In genomic region chr7:6536262-6536770, GRCh38 we compare ENCODE assay signal across 10 cellular contexts. TPM values are rescaled to one million over a fixed set of nuclear protein-coding genes. Genes with fewer than 3 reads are reported as not detected.
DNase-seq lines count a peak whose midpoint lies in the region; ATAC-seq and TF ChIP-seq lines count a peak whose summit lies in the region.
"Had no signal": no experiment of that assay in that cellular context is flagged by ENCODE, and none has a peak within 500 bp of the region (broad histone marks: within the 10 kb centered on the region; RNA-seq: fewer than 3 reads in every experiment).

No MANE protein-coding gene starts in this region.

- H3K4me1 Mint-ChIP-seq in activated naive CD8-positive, alpha-beta T cell treated with anti-CD3 and anti-CD28 coated beads for 36 hours, result peaks cover 13% of the 10 kb centered on the region

- no peaks in the 10 kb centered on the region for H3K36me3 ChIP-seq in cardiac muscle cell
- H3K36me3 ChIP-seq in mesenchymal stem cell (ENCODE audit: control insufficient read depth in 1 of 2, insufficient read depth in 2 of 2, low read depth in 1 of 2, low read length in 2 of 2), result no peaks in the 10 kb centered on the region
- H3K36me3 ChIP-seq in upper lobe of right lung, result no peaks in the 10 kb centered on the region

- no peak overlapping the region for H2BK120ac ChIP-seq in mesenchymal stem cell (ENCODE audit: low read depth, low read length)

- H3K27me3 ChIP-seq in cardiac muscle cell (peaks cover 33% of the 10 kb centered on the region), mesenchymal stem cell (ENCODE audit: control insufficient read depth in 1 of 2, insufficient read depth in 1 of 2, low read length in 2 of 2) (peaks cover 65 to 72% of the 10 kb centered on the region in 2 experiments), upper lobe of right lung (peaks cover 55% of the 10 kb centered on the region)

- peak overlapping the region; percentile 75 for H3K4me2 ChIP-seq in mesenchymal stem cell (ENCODE audit: low read length, poor library complexity, severe bottlenecking)

- H3K4me3 Mint-ChIP-seq in activated naive CD8-positive, alpha-beta T cell treated with anti-CD3 and anti-CD28 coated beads for 36 hours, result no peak overlapping the region
- H3K4me3 Mint-ChIP-seq: central memory CD8-positive, alpha-beta T cell had no signal

- no peak overlapping the region for H2AFZ ChIP-seq in mesenchymal stem cell (ENCODE audit: low read depth, low read length)

- H2BK12ac ChIP-seq in mesenchymal stem cell (ENCODE audit: low read length in 2 of 2), result no peak overlapping the region

- no peak overlapping the region for H4K8ac ChIP-seq in mesenchymal stem cell (ENCODE audit: low read length)

- TF ChIP-seq CTCF in cardiac muscle cell (IDR thresholded peaks at IDR 0.05; ENCODE audit: low read depth, low read length), result no peak
- no peak for TF ChIP-seq CTCF in upper lobe of right lung (IDR thresholded peaks at IDR 0.05)

- no peak overlapping the region for H3K9ac ChIP-seq in mesenchymal stem cell (ENCODE audit: low read length)

- no peak overlapping the region for H4K91ac ChIP-seq in mesenchymal stem cell (ENCODE audit: low read length)

- H3K27ac ChIP-seq in cardiac muscle cell (no peak overlapping the region), mesenchymal stem cell (ENCODE audit: low read length, poor library complexity, severe bottlenecking) (no peak overlapping the region), upper lobe of right lung (no peak overlapping the region)

- H3K9me3 ChIP-seq in cardiac muscle cell (ENCODE audit: low read depth) (no peaks in the 10 kb centered on the region), mesenchymal stem cell (ENCODE audit: control insufficient read depth, low read length) (no peaks in the 10 kb centered on the region), upper lobe of right lung (no peaks in the 10 kb centered on the region)

- no peaks in the 10 kb centered on the region for H3K36me3 Mint-ChIP-seq in activated naive CD8-positive, alpha-beta T cell treated with anti-CD3 and anti-CD28 coated beads for 36 hours

- no peak overlapping the region for H3K27ac Mint-ChIP-seq in activated naive CD8-positive, alpha-beta T cell treated with anti-CD3 and anti-CD28 coated beads for 36 hours

- H3K27me3 Mint-ChIP-seq in activated naive CD8-positive, alpha-beta T cell treated with anti-CD3 and anti-CD28 coated beads for 36 hours, result peaks cover 23% of the 10 kb centered on the region

- DNase-seq in cardiac muscle cell (ENCODE audit: low read depth in 1 of 2, low spot score in 1 of 2) (peak; percentile 5 to 35), Right ventricle myocardium superior (no peak), mesenchymal stem cell (no peak), upper lobe of right lung (no peak), RKO (ENCODE audit: low spot score) (no peak), mucosa of gallbladder (ENCODE audit: low spot score) (no peak)
- peak; percentile 19 for DNase-seq in activated naive CD8-positive, alpha-beta T cell treated with anti-CD3 and anti-CD28 coated beads for 36 hours

- no peak for ATAC-seq in Right ventricle myocardium superior (ENCODE audit: poor library complexity)
- peak; percentile 16 for ATAC-seq in upper lobe of right lung
- no peak for ATAC-seq in GM21360 (IDR thresholded peaks at IDR 0.05; ENCODE audit: unreplicated experiment)

- no peaks in the 10 kb centered on the region for H3K9me3 Mint-ChIP-seq in activated naive CD8-positive, alpha-beta T cell treated with anti-CD3 and anti-CD28 coated beads for 36 hours
- H3K9me3 Mint-ChIP-seq: central memory CD8-positive, alpha-beta T cell had no signal

- H3K23ac ChIP-seq in mesenchymal stem cell (ENCODE audit: low read length in 2 of 2), result no peak overlapping the region

- H3K4me1 ChIP-seq in cardiac muscle cell (ENCODE audit: low read depth), result no peaks in the 10 kb centered on the region
- H3K4me1 ChIP-seq in mesenchymal stem cell (ENCODE audit: control insufficient read depth, insufficient read depth, low read depth, low read length), result peaks cover 8% of the 10 kb centered on the region
- peaks cover 7% of the 10 kb centered on the region for H3K4me1 ChIP-seq in upper lobe of right lung

- no peak overlapping the region for H2BK15ac ChIP-seq in mesenchymal stem cell (ENCODE audit: low read depth, poor library complexity, severe bottlenecking)

- WGBS in mesenchymal stem cell, result 3% methylated on average over 33 of the region's 40 CpGs

- H3K14ac ChIP-seq in mesenchymal stem cell (ENCODE audit: low read length in 2 of 2), result no peak overlapping the region

- H3K18ac ChIP-seq in mesenchymal stem cell (ENCODE audit: low read depth in 1 of 2, low read length in 2 of 2), result no peak overlapping the region

- no peak overlapping the region for H2AK5ac ChIP-seq in mesenchymal stem cell (ENCODE audit: low read length, severe bottlenecking)

- H2BK5ac ChIP-seq in mesenchymal stem cell (ENCODE audit: low read depth, low read length, poor library complexity, severe bottlenecking), result no peak overlapping the region

- no peak overlapping the region for H3K4ac ChIP-seq in mesenchymal stem cell (ENCODE audit: low read depth in 1 of 2, low read length in 2 of 2)

- intact Hi-C loops in Right ventricle myocardium superior (cut with DNase I) (no loop called here), upper lobe of right lung (cut with DNase I) (no loop called here)

- no peaks in the 10 kb centered on the region for H3K79me1 ChIP-seq in mesenchymal stem cell (replicated peaks; ENCODE audit: low read length, poor library complexity, severe bottlenecking)

- H3K4me3 ChIP-seq in cardiac muscle cell, result peak overlapping the region; percentile 46
- H3K4me3 ChIP-seq in mesenchymal stem cell (ENCODE audit: insufficient read depth in 1 of 2, low read depth in 1 of 2, low read length in 2 of 2), result no peak overlapping the region
- H3K4me3 ChIP-seq in upper lobe of right lung, result no peak overlapping the region

RNA-seq across cellular contexts. Expression of gene GRID2IP, which starts 14.9 kb away (rescaled TPM):
- 0.07 and 0.24 TPM in 2 replicates for total RNA-seq in cardiac muscle cell
- 0.06 and 0.11 TPM in 2 replicates for polyA plus RNA-seq in cardiac muscle cell
- not detected for total RNA-seq in Right ventricle myocardium superior
- total RNA-seq in activated naive CD8-positive, alpha-beta T cell treated with anti-CD3 and anti-CD28 coated beads for 36 hours, result under 1 TPM in 1 of 2 experiments, not detected in 1; 0.06 TPM
- polyA plus RNA-seq in mesenchymal stem cell (2013, experiment 1 of 2), result not detected
- polyA plus RNA-seq in mesenchymal stem cell (2013, experiment 2 of 2), result 0.01 TPM
- total RNA-seq in upper lobe of right lung, result 0.46 TPM
- 0.86 TPM for total RNA-seq in mucosa of gallbladder
- total RNA-seq: HT1080 had no signal

RNA-seq across cellular contexts. Expression of gene ZDHHC4, which starts 40.9 kb away (rescaled TPM):
- total RNA-seq in cardiac muscle cell (51.7 and 81.3 TPM in 2 replicates), Right ventricle myocardium superior (40.8 TPM), upper lobe of right lung (54.8 TPM), mucosa of gallbladder (64.9 TPM)
- 108 and 110 TPM in 2 replicates for polyA plus RNA-seq in cardiac muscle cell
- total RNA-seq in activated naive CD8-positive, alpha-beta T cell treated with anti-CD3 and anti-CD28 coated beads for 36 hours, result 10 to 100 TPM; 31.4 to 40.2 TPM
- 48.8 TPM for polyA plus RNA-seq in mesenchymal stem cell (2013, experiment 1 of 2)
- 54.1 TPM for polyA plus RNA-seq in mesenchymal stem cell (2013, experiment 2 of 2)

RNA-seq across cellular contexts. Expression of gene KDELR2, which starts 52.4 kb away (rescaled TPM):
- total RNA-seq in cardiac muscle cell, result 46.9 and 60.4 TPM in 2 replicates
- 130 and 160 TPM in 2 replicates for polyA plus RNA-seq in cardiac muscle cell
- 41.3 TPM for total RNA-seq in Right ventricle myocardium superior
- 10 to 100 TPM; 63.0 to 67.3 TPM for total RNA-seq in activated naive CD8-positive, alpha-beta T cell treated with anti-CD3 and anti-CD28 coated beads for 36 hours
- 287 TPM for polyA plus RNA-seq in mesenchymal stem cell (2013, experiment 1 of 2)
- polyA plus RNA-seq in mesenchymal stem cell (2013, experiment 2 of 2), result 303 TPM
- total RNA-seq in upper lobe of right lung, result 116 TPM
- 188 TPM for total RNA-seq in mucosa of gallbladder

RNA-seq across cellular contexts. Expression of gene INTS15, which starts 53.5 kb away (rescaled TPM):
- total RNA-seq in cardiac muscle cell, result 28.5 and 37.8 TPM in 2 replicates
- polyA plus RNA-seq in cardiac muscle cell, result 25.9 and 27.0 TPM in 2 replicates
- 15.6 TPM for total RNA-seq in Right ventricle myocardium superior
- total RNA-seq in activated naive CD8-positive, alpha-beta T cell treated with anti-CD3 and anti-CD28 coated beads for 36 hours, result 10 to 100 TPM; 31.9 to 35.0 TPM
- polyA plus RNA-seq in mesenchymal stem cell (2013, experiment 1 of 2), result 15.4 TPM
- 15.4 TPM for polyA plus RNA-seq in mesenchymal stem cell (2013, experiment 2 of 2)
- 37.6 TPM for total RNA-seq in upper lobe of right lung
- total RNA-seq in mucosa of gallbladder, result 32.1 TPM

Comparison
In these comparisons a context has a peak if more than half of its experiments do, and no peak if none do; other contexts are left out.
1. DNase-seq: peak in cardiac muscle cell (2 of 2) and activated naive CD8-positive, alpha-beta T cell treated with anti-CD3 and anti-CD28 coated beads for 36 hours (single experiment); none in Right ventricle myocardium superior (single experiment), mesenchymal stem cell (single experiment), upper lobe of right lung (single experiment), RKO (single experiment) and mucosa of gallbladder (single experiment).